In the genomic region with DNA sequence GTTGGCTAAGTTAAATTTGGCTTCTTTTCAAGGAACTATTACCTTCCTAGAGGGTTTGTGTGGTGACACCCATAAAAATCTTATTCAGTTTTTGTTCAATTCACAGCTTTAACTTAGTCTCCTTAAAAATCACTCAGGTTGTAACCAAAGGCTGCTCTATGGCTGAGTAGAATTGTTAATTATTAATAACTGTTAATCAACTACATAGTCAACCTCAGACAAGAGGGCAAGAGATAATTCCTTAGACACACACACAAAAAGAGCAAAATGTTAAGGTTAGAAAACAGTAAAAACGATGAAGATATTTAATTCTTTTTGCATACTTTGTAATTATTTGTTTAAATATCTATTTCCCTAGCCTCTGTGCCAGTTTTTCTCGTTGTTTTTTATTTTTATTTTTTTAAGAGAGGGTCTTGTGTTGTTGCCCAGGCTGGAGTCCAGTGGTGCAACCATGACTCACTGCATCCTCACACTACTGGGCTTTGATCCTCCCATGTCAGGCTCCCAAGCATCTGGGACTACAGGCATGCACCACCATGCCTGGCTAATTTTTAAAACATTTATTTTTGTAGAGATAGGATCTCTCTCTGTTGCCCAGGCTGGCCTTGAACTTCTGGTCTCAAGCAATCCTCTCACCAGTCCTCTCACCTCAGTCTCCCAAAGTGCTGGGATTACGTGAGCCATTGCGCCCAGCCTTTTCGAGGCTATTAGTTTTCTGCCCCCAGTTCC, we compare ENCODE assay signal across 20 cellular contexts.
A peak's percentile ranks its signal among the peaks of the same experiment; 100 is the strongest.
DNase-seq lines count a peak whose midpoint lies in the region; ATAC-seq, FAIRE-seq and TF ChIP-seq lines count a peak whose summit lies in the region.
"Had no signal": no experiment of that assay in that cellular context is flagged by ENCODE, and none has a peak within 500 bp of the region (broad histone marks: within the 10 kb centered on the region; RNA-seq: fewer than 3 reads in every experiment).

No MANE protein-coding gene starts in this region.

- no peak overlapping the region for H3K4me3 ChIP-seq in fibroblast of villous mesenchyme (ENCODE audit: low read depth, low read length)
- H3K4me3 ChIP-seq in small intestine (ENCODE audit: low read depth in 1 of 2, low read length in 2 of 2), result no peak overlapping the region
- H3K4me3 ChIP-seq: colonic mucosa, SJCRH30, transverse colon had no signal

- H3K9me3 ChIP-seq in small intestine (ENCODE audit: control insufficient read depth, low read depth), result no peaks in the 10 kb centered on the region
- H3K9me3 ChIP-seq: colonic mucosa, neutrophil, SJCRH30, transverse colon had no signal

- H3K4me3 Mint-ChIP-seq in HFFc6, result no peak overlapping the region
- H3K4me3 Mint-ChIP-seq: activated naive CD8-positive, alpha-beta T cell treated with anti-CD3 and anti-CD28 coated beads, Interleukin-2, amount 50 U/mL, for 24 hours; CD4-positive, alpha-beta memory T cell; stimulated activated effector memory CD8-positive, alpha-beta T cell treated with anti-CD3 and anti-CD28 coated beads, Interleukin-12 subunit alpha, Interleukin-12 subunit beta, amount 100 ng/mL, for 72 hours had no signal

- ATAC-seq in HG03095 (IDR thresholded peaks at IDR 0.05; ENCODE audit: unreplicated experiment) (no peak), HG03469 (IDR thresholded peaks at IDR 0.05; ENCODE audit: unreplicated experiment) (no peak)
- ATAC-seq: activated naive CD8-positive, alpha-beta T cell treated with anti-CD3 and anti-CD28 coated beads, Interleukin-2, amount 50 U/mL, for 24 hours; sciatic nerve; stimulated activated effector memory CD8-positive, alpha-beta T cell treated with anti-CD3 and anti-CD28 coated beads, Interleukin-12 subunit alpha, Interleukin-12 subunit beta, amount 100 ng/mL, for 72 hours had no signal

- peaks cover 7% of the 10 kb centered on the region for H3K27me3 Mint-ChIP-seq in HFFc6 (ENCODE audit: insufficient read depth)
- H3K27me3 Mint-ChIP-seq: activated naive CD8-positive, alpha-beta T cell treated with anti-CD3 and anti-CD28 coated beads, Interleukin-2, amount 50 U/mL, for 24 hours; CD4-positive, alpha-beta memory T cell had no signal

- FAIRE-seq in small intestine (lab: Jason Lieb, UNC), result no peak
- FAIRE-seq: G401.6 had no signal

- H3K27ac ChIP-seq in small intestine (ENCODE audit: low read depth in 1 of 2, low read length in 1 of 2), result no peak overlapping the region
- H3K27ac ChIP-seq: colonic mucosa, neutrophil, SJCRH30, transverse colon had no signal

- H3K4me1 ChIP-seq in small intestine (ENCODE audit: control insufficient read depth in 2 of 2, insufficient read depth in 1 of 2, low read depth in 1 of 2, low read length in 1 of 2), result peaks cover 0 to 7% of the 10 kb centered on the region in 2 donors
- H3K4me1 ChIP-seq: colonic mucosa, SJCRH30, transverse colon had no signal

- H3K27ac Mint-ChIP-seq in HFFc6, result no peak overlapping the region
- H3K27ac Mint-ChIP-seq: activated naive CD8-positive, alpha-beta T cell treated with anti-CD3 and anti-CD28 coated beads, Interleukin-2, amount 50 U/mL, for 24 hours; CD4-positive, alpha-beta memory T cell; stimulated activated effector memory CD8-positive, alpha-beta T cell treated with anti-CD3 and anti-CD28 coated beads, Interleukin-12 subunit alpha, Interleukin-12 subunit beta, amount 100 ng/mL, for 72 hours had no signal

- TF ChIP-seq CTCF in fibroblast of villous mesenchyme (IDR thresholded peaks at IDR 0.05; ENCODE audit: insufficient read depth, low read depth, low read length), result no peak
- TF ChIP-seq CTCF in HFFc6 (IDR thresholded peaks at IDR 0.05), result no peak

- H3K4me1 Mint-ChIP-seq in HFFc6 (ENCODE audit: low read depth), result peaks cover 7% of the 10 kb centered on the region

- 61 to 69% (median 63%) methylated on average over 5 of the region's 5 CpGs for WGBS in small intestine, 3 donors

- DNase-seq in GM04504 (ENCODE audit: low read depth) (peak; percentile 63), SW480 (ENCODE audit: low spot score) (peak; percentile 7), fibroblast of villous mesenchyme (ENCODE audit: low read depth) (peak; percentile 53), small intestine (peak; percentile 47), NCI-H2196 (lab: John Stamatoyannopoulos, UW; ENCODE audit: unreplicated experiment) (no peak), HFFc6 (no peak)
- DNase-seq: activated naive CD8-positive, alpha-beta T cell treated with anti-CD3 and anti-CD28 coated beads, Interleukin-2, amount 50 U/mL, for 24 hours; activated T-cell treated with anti-CD3 and anti-CD28 coated beads, Interleukin-2, amount 50 U/mL, for 48 hours; CD4-positive, alpha-beta memory T cell; colonic mucosa; Kasumi-1; NK-92 treated with Interleukin-12 subunit alpha and Interleukin-12 subunit beta, amount 100 ng/mL, for 24 hours; SJCRH30; transverse colon had no signal

- no peaks in the 10 kb centered on the region for H3K36me3 Mint-ChIP-seq in HFFc6 (ENCODE audit: low read depth)
- H3K36me3 Mint-ChIP-seq: stimulated activated effector memory CD8-positive, alpha-beta T cell treated with anti-CD3 and anti-CD28 coated beads, Interleukin-12 subunit alpha, Interleukin-12 subunit beta, amount 100 ng/mL, for 72 hours had no signal

- no peaks in the 10 kb centered on the region for H3K36me3 ChIP-seq in small intestine (ENCODE audit: control insufficient read depth in 2 of 2, insufficient read depth in 2 of 2, low read length in 2 of 2)
- H3K36me3 ChIP-seq: colonic mucosa, neutrophil, SJCRH30, transverse colon had no signal

- H3K9me3 Mint-ChIP-seq in HFFc6, result no peaks in the 10 kb centered on the region
- H3K9me3 Mint-ChIP-seq: activated naive CD8-positive, alpha-beta T cell treated with anti-CD3 and anti-CD28 coated beads, Interleukin-2, amount 50 U/mL, for 24 hours; CD4-positive, alpha-beta memory T cell; stimulated activated effector memory CD8-positive, alpha-beta T cell treated with anti-CD3 and anti-CD28 coated beads, Interleukin-12 subunit alpha, Interleukin-12 subunit beta, amount 100 ng/mL, for 72 hours had no signal

- no peaks in the 10 kb centered on the region for H3K27me3 ChIP-seq in small intestine (ENCODE audit: control insufficient read depth in 2 of 2, insufficient read depth in 2 of 2, low read length in 2 of 2)
- H3K27me3 ChIP-seq: colonic mucosa, neutrophil, SJCRH30, transverse colon had no signal

Comparison
In these comparisons a context has a peak if more than half of its experiments do, and no peak if none do; other contexts are left out.
1. DNase-seq: peak in GM04504 (single experiment), SW480 (single experiment), fibroblast of villous mesenchyme (single experiment) and small intestine (single experiment); none in NCI-H2196 (single experiment) and HFFc6 (single experiment).